ENCODE assay signal across 8 cellular contexts in the genomic region with DNA sequence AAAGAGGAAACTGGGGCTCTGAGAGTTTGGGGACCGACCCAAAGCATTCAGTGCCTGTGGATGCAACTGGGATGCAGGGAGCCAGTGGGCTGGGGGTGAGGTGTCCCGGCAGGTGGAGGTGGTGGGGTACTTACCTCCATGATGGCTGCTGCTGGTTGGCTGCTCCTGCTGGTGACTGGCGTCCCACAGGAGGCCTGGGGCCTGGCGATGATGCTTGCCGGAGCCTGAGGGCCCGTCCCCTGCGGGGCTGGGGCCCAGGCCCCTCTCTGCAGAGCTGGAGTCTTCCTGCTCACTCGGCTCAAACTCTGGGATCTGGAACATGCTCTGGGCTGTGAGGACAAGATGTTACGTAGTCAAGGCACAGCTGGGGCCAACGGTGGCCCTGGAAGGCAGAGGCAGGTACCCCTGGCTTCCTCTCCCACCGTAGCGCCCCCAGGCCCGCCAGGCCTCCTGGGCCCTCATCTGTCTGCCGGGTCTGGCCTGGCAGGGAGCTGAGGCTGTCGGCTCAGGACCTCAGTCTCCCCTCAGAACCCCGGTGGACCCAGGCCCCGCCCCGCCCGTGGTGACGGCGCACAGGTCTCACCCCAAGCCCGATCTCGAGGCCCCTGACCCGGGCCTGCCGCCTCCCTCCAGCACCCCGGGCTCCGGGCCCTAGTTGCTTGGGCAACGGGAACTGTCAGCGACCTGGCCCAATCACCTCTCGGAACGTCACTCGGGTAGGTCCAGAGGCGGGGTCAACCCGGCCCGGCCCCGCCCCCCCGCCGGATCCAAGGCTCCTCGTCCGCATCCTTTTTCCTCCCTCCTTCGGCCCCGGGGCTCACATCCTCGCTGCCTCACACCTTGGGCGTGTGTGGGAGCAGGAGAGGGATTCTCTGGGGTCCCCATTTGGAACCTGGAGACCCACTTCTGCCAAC.
DNase-seq lines count a peak whose midpoint lies in the region; ATAC-seq and FAIRE-seq lines count a peak whose summit lies in the region.

A gene (minus strand): TSS at position 618 of the 914 bp plus-strand sequence. CDS start 297 bp downstream, at position 321.

- H3K4me3 ChIP-seq in effector memory CD4-positive, alpha-beta T cell (ENCODE audit: insufficient read depth, low read depth, low read length, poor library complexity, severe bottlenecking) = peak within 1 kb of the TSS; percentile 92

- ATAC-seq in GM21367 (IDR thresholded peaks at IDR 0.05; ENCODE audit: unreplicated experiment) = peak; percentile 40

- H3K4me1 ChIP-seq in effector memory CD4-positive, alpha-beta T cell (ENCODE audit: control insufficient read depth, insufficient read depth, low read length, poor library complexity, severe bottlenecking) = peaks cover 14% of the 10 kb centered on the region

- H3K27me3 ChIP-seq in effector memory CD4-positive, alpha-beta T cell (replicated peaks; ENCODE audit: control insufficient read depth, insufficient read depth, low read length, poor library complexity, severe bottlenecking) = no peaks in the 10 kb centered on the region

- no peaks in the 10 kb centered on the region for H3K9me3 ChIP-seq in effector memory CD4-positive, alpha-beta T cell (ENCODE audit: control insufficient read depth, low read length)

- peak; percentile 77 for FAIRE-seq in HTR-8/SVneo (lab: Jason Lieb, UNC)

- DNase-seq in COLO829 (ENCODE audit: low spot score) (peak; percentile 97), HTR-8/SVneo (ENCODE audit: insufficient read length, low spot score) (peak; percentile 96), NOMO-1 treated with DMSO at 0.1 percent for 48 hours (lab: John Stamatoyannopoulos, UW; ENCODE audit: unreplicated experiment) (peak; percentile 93), medulla oblongata (ENCODE audit: extremely low spot score) (peak; percentile 98)
- DNase-seq in activated CD8-positive, alpha-beta memory T cell treated with anti-CD3 and anti-CD28 coated beads for 4 hours (ENCODE audit: low read depth in 2 of 2) = peak; percentile 84 to 86
- DNase-seq in effector memory CD4-positive, alpha-beta T cell = peak; percentile 90 to 93 (median 90)
- peak; percentile 87 to 90 (median 87) for DNase-seq in stimulated activated CD4-positive, alpha-beta T cell treated with anti-CD3 and anti-CD28 coated beads, TNF-alpha, amount 100 ng/mL, for 48 hours (ENCODE audit: low read depth in 3 of 3)

- peak within 1 kb of the TSS; percentile 100 for H3K27ac ChIP-seq in effector memory CD4-positive, alpha-beta T cell (ENCODE audit: insufficient read depth, low read length, poor library complexity, severe bottlenecking)

- peaks cover 6% of the 10 kb centered on the region for H3K36me3 ChIP-seq in effector memory CD4-positive, alpha-beta T cell (ENCODE audit: control insufficient read depth, insufficient read depth, low read length)

Comparison
In these comparisons a context has a peak if more than half of its experiments do, and no peak if none do; other contexts are left out.
1. Peak in every context shown above with its lines: DNase-seq, ATAC-seq, H3K4me3 ChIP-seq and H3K27ac ChIP-seq.